Comparison of ENCODE assay signal across 22 cellular contexts in the genomic region with DNA sequence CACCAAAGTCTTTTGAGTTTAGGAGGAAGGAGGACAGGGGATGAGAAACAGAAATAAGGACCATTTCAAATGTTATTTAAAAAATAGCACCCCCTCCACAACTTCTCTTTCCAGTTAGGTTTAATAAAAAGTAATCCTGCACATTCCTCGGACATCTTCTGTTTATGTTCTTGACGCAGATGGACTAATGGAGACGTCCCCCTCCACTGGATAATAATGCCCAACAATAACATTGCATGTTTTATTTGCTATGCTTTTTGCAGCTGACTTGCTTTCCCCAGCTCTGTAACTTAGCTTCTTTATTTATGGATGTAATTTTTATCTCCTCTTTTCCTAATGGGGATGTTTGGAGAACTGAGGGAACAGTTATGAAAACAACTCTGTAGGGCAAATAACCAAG.
DNase-seq lines count a peak whose midpoint lies in the region; ATAC-seq and TF ChIP-seq lines count a peak whose summit lies in the region.
"Had no signal": no experiment of that assay in that cellular context is flagged by ENCODE, and none has a peak within 500 bp of the region (broad histone marks: within the 10 kb centered on the region; RNA-seq: fewer than 3 reads in every experiment).

No MANE protein-coding gene starts in this region.

- no peak overlapping the region for H3K4me3 Mint-ChIP-seq in GM23338
- H3K4me3 Mint-ChIP-seq in T-cell: no peak overlapping the region
- H3K4me3 Mint-ChIP-seq: B cell; CD4-positive, CD25-positive, alpha-beta regulatory T cell; CD8-positive, alpha-beta T cell; H9 had no signal

- H3K9me3 Mint-ChIP-seq in GM23338: no peaks in the 10 kb centered on the region
- H3K9me3 Mint-ChIP-seq in T-cell: no peaks in the 10 kb centered on the region

- H3K4me2 ChIP-seq in GM23338: no peak overlapping the region
- peak overlapping the region; percentile 3 for H3K4me2 ChIP-seq in hepatocyte
- H3K4me2 ChIP-seq: BLaER1 had no signal

- intact Hi-C loops in esophagus muscularis mucosa (cut with DNase I): no loop called here

- H3K36me3 Mint-ChIP-seq in GM23338 (ENCODE audit: low read depth): no peaks in the 10 kb centered on the region; the same call in 2 of the 3 replicates
- H3K36me3 Mint-ChIP-seq in T-cell: no peaks in the 10 kb centered on the region
- H3K36me3 Mint-ChIP-seq: CD4-positive, CD25-positive, alpha-beta regulatory T cell; CD8-positive, alpha-beta T cell had no signal

- H3K9me3 ChIP-seq in esophagus muscularis mucosa: no peaks in the 10 kb centered on the region
- no peaks in the 10 kb centered on the region for H3K9me3 ChIP-seq in hepatocyte (ENCODE audit: low read depth)
- H3K9me3 ChIP-seq: BLaER1, Caco-2 had no signal

- no peak for TF ChIP-seq CTCF in GM23338 (conservative IDR thresholded peaks at IDR 0.05; ENCODE audit: low read depth in 2 of 2)
- TF ChIP-seq CTCF in esophagus muscularis mucosa (IDR thresholded peaks at IDR 0.05): no peak
- no peak for TF ChIP-seq CTCF in hepatocyte (IDR thresholded peaks at IDR 0.05; ENCODE audit: poor library complexity)

- H4K20me1 ChIP-seq in GM23338 (replicated peaks; ENCODE audit: insufficient read depth) (no peaks in the 10 kb centered on the region), hepatocyte (ENCODE audit: insufficient read depth, poor library complexity, severe bottlenecking) (no peaks in the 10 kb centered on the region)
- H4K20me1 ChIP-seq: BLaER1 had no signal

- H2AFZ ChIP-seq in GM23338 (0 out of 2 replicates have a peak overlapping the region, but pooled peaks have one; percentile 28), hepatocyte (no peak overlapping the region)
- H2AFZ ChIP-seq: GM23248 had no signal

- H3K9me2 ChIP-seq in GM23338 (ENCODE audit: insufficient read depth) (peaks cover 11% of the 10 kb centered on the region), hepatocyte (replicated peaks; ENCODE audit: insufficient read depth) (no peaks in the 10 kb centered on the region)

- H3K36me3 ChIP-seq in GM23338 (ENCODE audit: insufficient read depth): no peaks in the 10 kb centered on the region
- no peaks in the 10 kb centered on the region for H3K36me3 ChIP-seq in esophagus muscularis mucosa
- H3K36me3 ChIP-seq in hepatocyte (replicated peaks; ENCODE audit: insufficient read depth, low read depth): no peaks in the 10 kb centered on the region
- H3K36me3 ChIP-seq: BLaER1 had no signal

- CTCF ChIA-PET in T-cell (lab: Charles Lee): no interaction called here

- no peak for ATAC-seq in GM23338
- ATAC-seq in T-cell (replicated peaks in 1 of 4): no peak
- ATAC-seq: CD8-positive, alpha-beta T cell; GM12878; HCT116 had no signal

- no peaks in the 10 kb centered on the region for H3K79me2 ChIP-seq in GM23338 (replicated peaks; ENCODE audit: insufficient read depth)
- H3K79me2 ChIP-seq in hepatocyte: no peaks in the 10 kb centered on the region

- TF ChIP-seq POLR2A in esophagus muscularis mucosa (IDR thresholded peaks at IDR 0.05; ENCODE audit: low read depth): no peak

- no peaks in the 10 kb centered on the region for H3K27me3 ChIP-seq in GM23338 (ENCODE audit: insufficient read depth)
- H3K27me3 ChIP-seq in esophagus muscularis mucosa: peaks cover 0 to 8% (median 0%) of the 10 kb centered on the region in 4 donors
- no peaks in the 10 kb centered on the region for H3K27me3 ChIP-seq in hepatocyte
- H3K27me3 ChIP-seq: BLaER1 had no signal

- TF ChIP-seq EP300 in esophagus muscularis mucosa (IDR thresholded peaks at IDR 0.05): no peak

- H3K4me1 Mint-ChIP-seq in GM23338 (peaks cover 9% of the 10 kb centered on the region; the same call in 2 of the 3 replicates), T-cell (no peaks in the 10 kb centered on the region)
- H3K4me1 Mint-ChIP-seq: B cell; CD4-positive, CD25-positive, alpha-beta regulatory T cell had no signal

- no peak overlapping the region for H3K27ac Mint-ChIP-seq in GM23338
- H3K27ac Mint-ChIP-seq in T-cell: no peak overlapping the region
- H3K27ac Mint-ChIP-seq: B cell; CD4-positive, CD25-positive, alpha-beta regulatory T cell; CD8-positive, alpha-beta T cell; H9 had no signal

- no peaks in the 10 kb centered on the region for H3K4me1 ChIP-seq in GM23338 (ENCODE audit: insufficient read depth)
- no peaks in the 10 kb centered on the region for H3K4me1 ChIP-seq in esophagus muscularis mucosa
- H3K4me1 ChIP-seq in hepatocyte (ENCODE audit: insufficient read depth): peaks cover 4% of the 10 kb centered on the region
- H3K4me1 ChIP-seq: BLaER1, Caco-2 had no signal

- H3K27me3 Mint-ChIP-seq in GM23338 (ENCODE audit: insufficient read depth, low read depth, poor library complexity) (no peaks in the 10 kb centered on the region), T-cell (peaks cover 6 to 10% of the 10 kb centered on the region in 2 donors)

- H3F3A ChIP-seq in GM23338 (replicated peaks; ENCODE audit: low read depth): no peaks in the 10 kb centered on the region

- POLR2A ChIA-PET in T-cell (lab: Charles Lee): no interaction called here

- H3K27ac ChIP-seq in GM23338 (ENCODE audit: low read depth) (no peak overlapping the region), angular gyrus (ENCODE audit: low read depth, low read length) (peak overlapping the region; percentile 1), esophagus muscularis mucosa (replicated peaks in 1 of 4) (no peak overlapping the region), hepatocyte (no peak overlapping the region)
- H3K27ac ChIP-seq: 22Rv1, BLaER1, C4-2B, GM23248 had no signal

- WGBS in esophagus muscularis mucosa: 26% methylated on average over 3 of the region's 3 CpGs
- 49% methylated on average over 3 of the region's 3 CpGs for WGBS in hepatocyte (ENCODE audit: low lambda C conversion rate, missing lambda C conversion rate)

- DNase-seq in GM23338 (ENCODE audit: low spot score): no peak
- peak; percentile 75 for DNase-seq in esophagus muscularis mucosa (ENCODE audit: extremely low spot score)
- no peak for DNase-seq in hepatocyte (ENCODE audit: low spot score)
- no peak for DNase-seq in T-cell
- no peak for DNase-seq in DMS 273 (lab: John Stamatoyannopoulos, UW; ENCODE audit: unreplicated experiment)
- no peak for DNase-seq in NCI-H82 (lab: John Stamatoyannopoulos, UW)
- DNase-seq: Caco-2; CD4-positive, CD25-positive, alpha-beta regulatory T cell; CD8-positive, alpha-beta T cell; DMS 273 treated with DMSO at 0.1 percent for 48 hours; DMS79; EL; GDM1; GM23248; H9 had no signal

- H3K4me3 ChIP-seq in GM23338 (no peak overlapping the region), esophagus muscularis mucosa (no peak overlapping the region), hepatocyte (no peak overlapping the region)
- H3K4me3 ChIP-seq: BLaER1, GM12878, GM23248 had no signal

TF ChIP-seq in GM23338, 12 proteins besides CTCF, POLR2A, EP300 and RAD21 (continues in another document):
- TF ChIP-seq STAT1 (IDR thresholded peaks at IDR 0.05; ENCODE audit: unreplicated experiment): no peak
- TF ChIP-seq, protein P1, sequence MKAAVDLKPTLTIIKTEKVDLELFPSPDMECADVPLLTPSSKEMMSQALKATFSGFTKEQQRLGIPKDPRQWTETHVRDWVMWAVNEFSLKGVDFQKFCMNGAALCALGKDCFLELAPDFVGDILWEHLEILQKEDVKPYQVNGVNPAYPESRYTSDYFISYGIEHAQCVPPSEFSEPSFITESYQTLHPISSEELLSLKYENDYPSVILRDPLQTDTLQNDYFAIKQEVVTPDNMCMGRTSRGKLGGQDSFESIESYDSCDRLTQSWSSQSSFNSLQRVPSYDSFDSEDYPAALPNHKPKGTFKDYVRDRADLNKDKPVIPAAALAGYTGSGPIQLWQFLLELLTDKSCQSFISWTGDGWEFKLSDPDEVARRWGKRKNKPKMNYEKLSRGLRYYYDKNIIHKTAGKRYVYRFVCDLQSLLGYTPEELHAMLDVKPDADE (IDR thresholded peaks at IDR 0.05): no peak
- TF ChIP-seq ZNF331 (CRISPR knock-in tag; IDR thresholded peaks at IDR 0.05; ENCODE audit: low read depth): no peak
- TF ChIP-seq POLR2AphosphoS5 (IDR thresholded peaks at IDR 0.05; ENCODE audit: low read depth): no peak
- no peak for TF ChIP-seq EZH2phosphoT487 (IDR thresholded peaks at IDR 0.05; ENCODE audit: unreplicated experiment)
